31 cellular contexts compared by ENCODE assay signal in genomic region chr7:67348171-67348570, GRCh38.
"Had no signal": no experiment of that assay in that cellular context is flagged by ENCODE, and none has a peak within 500 bp of the region (broad histone marks: within the 10 kb centered on the region; RNA-seq: fewer than 3 reads in every experiment).

No MANE protein-coding gene starts in this region.

- H3K4me1 Mint-ChIP-seq: activated naive CD8-positive, alpha-beta T cell treated with anti-CD3 and anti-CD28 coated beads for 36 hours had no signal

- H3K36me3 ChIP-seq: brain microvascular endothelial cell had no signal

- H3K27ac Mint-ChIP-seq: activated CD8-positive, alpha-beta T cell treated with anti-CD3 and anti-CD28 coated beads, Interleukin-2, amount 10 ng/mL, durations not matched to agents 7 days and 5 days; activated naive CD4-positive, alpha-beta T cell treated with anti-CD3 and anti-CD28 coated beads, Interleukin-2, amount 10 ng/mL, durations not matched to agents 7 days and 5 days; activated naive CD8-positive, alpha-beta T cell treated with anti-CD3 and anti-CD28 coated beads for 36 hours; activated T-helper 1 cell treated with anti-CD3 and anti-CD28 coated beads, Interleukin-12 subunit alpha, Interleukin-12 subunit beta, Interleukin-2, Interleukin-4 antibody, amounts not matched to agents 30 ng/mL and 10 ng/mL and 1 ng/mL, durations not matched to agents 14 hours and 24 hours and 36 hours had no signal

- H3K4me1 ChIP-seq: SJCRH30 had no signal

- H3K27ac ChIP-seq: brain microvascular endothelial cell, SJCRH30, SK-N-MC, WERI-Rb-1 had no signal

- ATAC-seq: activated CD8-positive, alpha-beta T cell treated with anti-CD3 and anti-CD28 coated beads, Interleukin-2, amount 10 ng/mL, durations not matched to agents 7 days and 5 days; activated T-cell treated with anti-CD3 and anti-CD28 coated beads, Interleukin-2, amount 50 U/mL, for 4 hours; K562; Panc1 had no signal

- H3K4me3 Mint-ChIP-seq: activated CD8-positive, alpha-beta T cell treated with anti-CD3 and anti-CD28 coated beads, Interleukin-2, amount 10 ng/mL, durations not matched to agents 7 days and 5 days; activated naive CD4-positive, alpha-beta T cell treated with anti-CD3 and anti-CD28 coated beads, Interleukin-2, amount 10 ng/mL, durations not matched to agents 7 days and 5 days; activated naive CD8-positive, alpha-beta T cell treated with anti-CD3 and anti-CD28 coated beads for 36 hours; activated T-cell treated with anti-CD3 and anti-CD28 coated beads, Interleukin-2, amount 50 U/mL, for 4 hours; activated T-helper 1 cell treated with anti-CD3 and anti-CD28 coated beads, Interleukin-12 subunit alpha, Interleukin-12 subunit beta, Interleukin-2, Interleukin-4 antibody, amounts not matched to agents 30 ng/mL and 10 ng/mL and 1 ng/mL, durations not matched to agents 14 hours and 24 hours and 36 hours had no signal

- H3K27me3 ChIP-seq: brain microvascular endothelial cell, SJCRH30 had no signal

- H3K9me3 Mint-ChIP-seq: activated T-cell treated with anti-CD3 and anti-CD28 coated beads, Interleukin-2, amount 50 U/mL, for 4 hours; activated T-helper 1 cell treated with anti-CD3 and anti-CD28 coated beads, Interleukin-12 subunit alpha, Interleukin-12 subunit beta, Interleukin-2, Interleukin-4 antibody, amounts not matched to agents 30 ng/mL and 10 ng/mL and 1 ng/mL, durations not matched to agents 14 hours and 24 hours and 36 hours had no signal

- H3K27me3 Mint-ChIP-seq: activated naive CD4-positive, alpha-beta T cell treated with anti-CD3 and anti-CD28 coated beads, Interleukin-2, amount 10 ng/mL, durations not matched to agents 7 days and 5 days; activated naive CD8-positive, alpha-beta T cell treated with anti-CD3 and anti-CD28 coated beads for 36 hours had no signal

- H3K9me3 ChIP-seq: SJCRH30 had no signal

- H3K4me3 ChIP-seq: K562, SJCRH30, SK-N-MC had no signal

- DNase-seq: activated CD4-positive, alpha-beta T cell treated with anti-CD3 and anti-CD28 coated beads for 1 hour; activated CD4-positive, alpha-beta T cell treated with anti-CD3 and anti-CD28 coated beads for 48 hours; activated CD4-positive, alpha-beta T cell treated with anti-CD3 and anti-CD28 coated beads, Interleukin-2, amount 50 U/mL, for 4 hours; activated CD4-positive, CD25-positive, alpha-beta regulatory T cell; activated CD8-positive, alpha-beta memory T cell treated with anti-CD3 and anti-CD28 coated beads, Interleukin-2, amount 50 U/mL, for 4 hours; activated CD8-positive, alpha-beta T cell treated with anti-CD3 and anti-CD28 coated beads, Interleukin-2, amount 10 ng/mL, durations not matched to agents 7 days and 5 days; activated effector memory CD4-positive, alpha-beta T cell treated with Interleukin-2 at 50 U/mL for 16 hours; activated naive CD4-positive, alpha-beta T cell treated with anti-CD3 and anti-CD28 coated beads, Interleukin-2, amount 10 ng/mL, durations not matched to agents 7 days and 5 days; activated naive CD8-positive, alpha-beta T cell treated with anti-CD3 and anti-CD28 coated beads for 36 hours; activated T-cell treated with anti-CD3 and anti-CD28 coated beads for 4 hours; activated T-cell treated with anti-CD3 and anti-CD28 coated beads, Interleukin-2, amount 50 U/mL, for 4 hours; amniotic stem cell; aorta; brain microvascular endothelial cell; IMR-90; NCI-H1048; NCI-H1105 treated with DMSO at 0.1 percent for 48 hours; NCI-H1436; NCI-H1694; NCI-H1930; NCI-H2081 treated with DMSO at 0.1 percent for 48 hours; NCI-H345; NCI-H524 treated with DMSO at 0.1 percent for 48 hours; SHP77; SJCRH30; T1000; WERI-Rb-1 had no signal
